8 cellular contexts compared by ENCODE assay signal in genomic region chr2:216142540-216142939, GRCh38. TPM values are rescaled to one million over a fixed set of nuclear protein-coding genes. Genes with fewer than 3 reads are reported as not detected.
DNase-seq lines count a peak whose midpoint lies in the region; ATAC-seq and TF ChIP-seq lines count a peak whose summit lies in the region.

No MANE protein-coding gene starts in this region.

- DNase-seq in ELR (ENCODE audit: low read depth) (peak; percentile 67), astrocyte of the cerebellum (ENCODE audit: low read depth) (peak; percentile 13), HuH-7.5 (ENCODE audit: low spot score) (no peak), neural progenitor cell (ENCODE audit: low spot score) (no peak), NCI-H524 (lab: John Stamatoyannopoulos, UW) (no peak), NCI-H345 (lab: John Stamatoyannopoulos, UW) (no peak)

- peaks cover 68% of the 10 kb centered on the region for H3F3A ChIP-seq in neural progenitor cell (ENCODE audit: low read depth)

- peaks cover 30% of the 10 kb centered on the region for H3K4me1 ChIP-seq in neural progenitor cell

- no peaks in the 10 kb centered on the region for H3K9me3 ChIP-seq in neural progenitor cell (ENCODE audit: low read depth)

- H3K4me3 Mint-ChIP-seq in neural progenitor cell: no peak overlapping the region

- H3K27ac ChIP-seq in neural progenitor cell: no peak overlapping the region

- H3K9me3 Mint-ChIP-seq in neural progenitor cell: no peaks in the 10 kb centered on the region

- peaks cover 41% of the 10 kb centered on the region for H3K36me3 ChIP-seq in neural progenitor cell

- TF ChIP-seq CTCF in astrocyte of the cerebellum (IDR thresholded peaks at IDR 0.05; ENCODE audit: low read depth, low read length, missing control alignments) (no peak), neural progenitor cell (IDR thresholded peaks at IDR 0.05) (no peak)

- no peak overlapping the region for H3K9ac ChIP-seq in neural progenitor cell

- peaks cover 2% of the 10 kb centered on the region for H3K27me3 Mint-ChIP-seq in neural progenitor cell (ENCODE audit: insufficient read depth, low read depth)

- H2AFZ ChIP-seq in neural progenitor cell (replicated peaks): no peak overlapping the region

- H3K27me3 ChIP-seq in neural progenitor cell: no peaks in the 10 kb centered on the region

- peaks cover 74% of the 10 kb centered on the region for H3K79me2 ChIP-seq in neural progenitor cell (ENCODE audit: low read depth)

- H3K4me1 Mint-ChIP-seq in neural progenitor cell: no peaks in the 10 kb centered on the region

- no peak overlapping the region for H3K27ac Mint-ChIP-seq in neural progenitor cell

- H4K20me1 ChIP-seq in neural progenitor cell (ENCODE audit: low read depth): peaks cover 75% of the 10 kb centered on the region

- peaks cover 32% of the 10 kb centered on the region for H3K36me3 Mint-ChIP-seq in neural progenitor cell

- in situ Hi-C loops in astrocyte of the cerebellum (cut with HindIII; ENCODE audit: low sequenced_read_pairs): no loop called here

- no peak overlapping the region for H3K4me2 ChIP-seq in neural progenitor cell

- no peak overlapping the region for H3K4me3 ChIP-seq in astrocyte of the cerebellum (ENCODE audit: low read depth, low read length)
- H3K4me3 ChIP-seq in neural progenitor cell: no peak overlapping the region

- peak; percentile 99 for ATAC-seq in GM19395 (IDR thresholded peaks at IDR 0.05; ENCODE audit: unreplicated experiment)
- peak; percentile 98 for ATAC-seq in HG03139 (IDR thresholded peaks at IDR 0.05; ENCODE audit: unreplicated experiment)

RNA-seq across cellular contexts. Expression of gene XRCC5, which starts 33.4 kb away (rescaled TPM):
- total RNA-seq in neural progenitor cell (ENCODE audit: low replicate concordance): 585 and 807 TPM in 2 replicates

Comparison
In these comparisons a context has a peak if more than half of its experiments do, and no peak if none do; other contexts are left out.
1. DNase-seq: peak in ELR (single experiment) and astrocyte of the cerebellum (single experiment); none in HuH-7.5 (single experiment), neural progenitor cell (single experiment), NCI-H524 (0 of 2) and NCI-H345 (single experiment).